Comparison of ENCODE assay signal across 11 cellular contexts in genomic region chr20:10679269-10679668, GRCh38.
"Had no signal": no experiment of that assay in that cellular context is flagged by ENCODE, and none has a peak within 500 bp of the region (broad histone marks: within the 10 kb centered on the region; RNA-seq: fewer than 3 reads in every experiment).

No MANE protein-coding gene starts in this region.

- H3K9me3 ChIP-seq: transverse colon had no signal

- H3K4me3 ChIP-seq: transverse colon had no signal

- H3K27me3 ChIP-seq: transverse colon had no signal

- ATAC-seq: activated naive CD4-positive, alpha-beta T cell treated with anti-CD3 and anti-CD28 coated beads, Interleukin-2, amount 50 U/mL, for 72 hours; activated T-cell treated with anti-CD3 and anti-CD28 coated beads, Interleukin-2, amount 50 U/mL, for 4 hours; left cardiac atrium; naive thymus-derived CD4-positive, alpha-beta T cell; stimulated activated memory B cell treated with anti-CD40 and anti-IgM and Interleukin-4, amounts not matched to agents 10 μg/mL and 1 μg/mL and 100 μg/mL, for 72 hours had no signal

- H3K27ac ChIP-seq: transverse colon had no signal

- DNase-seq: activated CD4-positive, alpha-beta memory T cell treated with anti-CD3 and anti-CD28 coated beads for 36 hours; activated effector memory CD4-positive, alpha-beta T cell treated with anti-CD3 and anti-CD28 coated beads, Interleukin-2, amount 50 U/mL, for 16 hours; activated T-cell treated with anti-CD3 and anti-CD28 coated beads, Interleukin-2, amount 50 U/mL, for 4 hours; hypothalamus; left cardiac atrium; naive thymus-derived CD4-positive, alpha-beta T cell; posterior cingulate gyrus; stimulated activated CD4-positive, alpha-beta T cell treated with anti-CD3 and anti-CD28 coated beads, Interleukin-1b, Interleukin-23, amount 100 ng/mL, for 48 hours; transverse colon had no signal

- H3K36me3 ChIP-seq: transverse colon had no signal
